ENCODE assay signal across 8 cellular contexts in genomic region chr11:57638811-57639320, GRCh38. TPM values are rescaled to one million over a fixed set of nuclear protein-coding genes. Genes with fewer than 3 reads are reported as not detected.
A peak's percentile ranks its signal among the peaks of the same experiment; 100 is the strongest.
DNase-seq lines count a peak whose midpoint lies in the region; TF ChIP-seq lines count a peak whose summit lies in the region.

No MANE protein-coding gene starts in this region.

- POLR2A ChIA-PET in SK-N-SH (lab: Yijun Ruan, JAX): interaction anchor here (3.0 kb wide), 1 partner anchor 71 kb away, joined by 24 read pairs; the partner anchor contains the start of gene UBE2L6

- H3K79me2 ChIP-seq in SK-N-SH (ENCODE audit: insufficient read depth): peaks cover 49% of the 10 kb centered on the region

- no peak for TF ChIP-seq CTCF in GM06990 (IDR thresholded peaks at IDR 0.05; ENCODE audit: insufficient read depth, low read length, poor library complexity, severe bottlenecking)
- TF ChIP-seq CTCF in SK-N-SH (IDR thresholded peaks at IDR 0.05): peak; percentile 18; the same call in 1 of the 2 replicates
- TF ChIP-seq CTCF in foreskin fibroblast (IDR thresholded peaks at IDR 0.05; ENCODE audit: low read depth, low read length): no peak
- no peak for TF ChIP-seq CTCF in progenitor cell of endocrine pancreas (IDR thresholded peaks at IDR 0.05; ENCODE audit: unreplicated experiment)

- peak overlapping the region; percentile 77 to 81 for H3K27ac ChIP-seq in SK-N-SH (ENCODE audit: low read depth in 2 of 2, low read length in 1 of 2)

- H3K36me3 ChIP-seq in GM06990 (ENCODE audit: control insufficient read depth, insufficient read depth, low read length) (no peaks in the 10 kb centered on the region), SK-N-SH (replicated peaks in 1 of 2; ENCODE audit: control insufficient read depth in 1 of 2, insufficient read depth in 2 of 2, low read length in 1 of 2) (peaks cover 0 to 3% of the 10 kb centered on the region in 2 experiments)

- no peaks in the 10 kb centered on the region for H3K9me2 ChIP-seq in SK-N-SH

- WGBS in SK-N-SH (ENCODE audit: low lambda C conversion rate): 0% methylated on average over 15 of the region's 19 CpGs

- H3K27me3 Mint-ChIP-seq in progenitor cell of endocrine pancreas: no peaks in the 10 kb centered on the region

- no peaks in the 10 kb centered on the region for H3K9me3 ChIP-seq in SK-N-SH

- DNase-seq in GM06990 (ENCODE audit: extremely low read depth, insufficient read length) (no peak), SK-N-SH (peak; percentile 56), foreskin fibroblast (peak in 1 of 2 donors; percentile 19), progenitor cell of endocrine pancreas (ENCODE audit: low spot score, unreplicated experiment) (no peak), NCI-H2196 (lab: John Stamatoyannopoulos, UW; ENCODE audit: unreplicated experiment) (no peak), KG1 (lab: John Stamatoyannopoulos, UW) (no peak), NK-92 (lab: John Stamatoyannopoulos, UW; ENCODE audit: unreplicated experiment) (no peak)
- DNase-seq in activated CD4-positive, alpha-beta T cell treated with anti-CD3 and anti-CD28 coated beads for 1 hour: no peak

- H3K27ac Mint-ChIP-seq in progenitor cell of endocrine pancreas: peak overlapping the region; percentile 98

- H3K4me3 Mint-ChIP-seq in progenitor cell of endocrine pancreas (ENCODE audit: low read depth): peak overlapping the region; percentile 98

- H3K36me3 Mint-ChIP-seq in progenitor cell of endocrine pancreas (ENCODE audit: insufficient read depth): peaks cover 12% of the 10 kb centered on the region

- peak overlapping the region; percentile 99 for H3K4me2 ChIP-seq in SK-N-SH

- peaks cover 5% of the 10 kb centered on the region for H3F3A ChIP-seq in SK-N-SH (replicated peaks; ENCODE audit: insufficient read depth)

- no peak for TF ChIP-seq EP300 in SK-N-SH (IDR thresholded peaks at IDR 0.05; ENCODE audit: borderline replicate concordance in 1 of 2, low read depth in 1 of 2, low read length in 1 of 2)

- peak overlapping the region; percentile 99; the same call in 1 of the 2 replicates for H2AFZ ChIP-seq in SK-N-SH (ENCODE audit: low read depth)

- H3K27me3 ChIP-seq in GM06990 (replicated peaks; ENCODE audit: control insufficient read depth, insufficient read depth, low read length) (peaks cover 3% of the 10 kb centered on the region), SK-N-SH (ENCODE audit: insufficient read depth) (no peaks in the 10 kb centered on the region)

- H3K4me3 ChIP-seq in GM06990 (replicated peaks; ENCODE audit: low read depth, low read length) (peak overlapping the region; percentile 60), SK-N-SH (ENCODE audit: low read depth in 2 of 2, low read length in 1 of 2) (peak overlapping the region; percentile 86 to 99), foreskin fibroblast (ENCODE audit: low read depth in 1 of 2, low read length in 2 of 2) (peak overlapping the region; percentile 94 to 100)

- H3K4me1 Mint-ChIP-seq in progenitor cell of endocrine pancreas (ENCODE audit: low read depth): peaks cover 40% of the 10 kb centered on the region

- CTCF ChIA-PET in SK-N-SH (lab: Yijun Ruan, JAX): interaction anchor here (0.7 to 17.7 kb wide), 9 partner anchors 10 to 181 kb away, joined by 3 to 326 read pairs (median 8); partner anchors contain the start of genes SERPING1, UBE2L6 and YPEL4

- peak overlapping the region; percentile 99 for H3K9ac ChIP-seq in SK-N-SH

- no peak for TF ChIP-seq RAD21 in SK-N-SH (IDR thresholded peaks at IDR 0.05; ENCODE audit: low read length)

- peaks cover 14 to 18% of the 10 kb centered on the region in 2 experiments; a peak in 3 of 4 replicates for H3K4me1 ChIP-seq in SK-N-SH (ENCODE audit: control insufficient read depth in 1 of 2, insufficient read depth in 2 of 2, low read depth in 1 of 2, low read length in 1 of 2)

- peaks cover 29% of the 10 kb centered on the region for H4K20me1 ChIP-seq in SK-N-SH (ENCODE audit: insufficient read depth)

- H3K9me3 Mint-ChIP-seq in progenitor cell of endocrine pancreas (ENCODE audit: low read depth): no peaks in the 10 kb centered on the region

TF ChIP-seq in SK-N-SH, 30 proteins besides CTCF, POLR2A, EP300 and RAD21:
- TF ChIP-seq REST (IDR thresholded peaks at IDR 0.05; ENCODE audit: low read depth, low read length): no peak
- TF ChIP-seq NFIC (IDR thresholded peaks at IDR 0.05; ENCODE audit: borderline replicate concordance): no peak
- 0 out of 2 replicates have a peak, but pooled peaks have one; percentile 6 for TF ChIP-seq MXI1 (IDR thresholded peaks at IDR 0.05; ENCODE audit: low read depth, low read length)
- TF ChIP-seq GATA2 (CRISPR knock-in tag; IDR thresholded peaks at IDR 0.05): no peak

RNA-seq across cellular contexts. Expression of gene YPEL4, which starts 10.8 kb away (rescaled TPM):
- polyA plus RNA-seq in SK-N-SH (2012; rRNA removed): 2.3 and 2.4 TPM in 2 replicates
- polyA plus RNA-seq in SK-N-SH (2012; cell fraction: cytosol; rRNA removed): 1.0 and 1.1 TPM in 2 replicates
- polyA plus RNA-seq in SK-N-SH (2012; cell fraction: nucleus; rRNA removed): 9.9 and 10.5 TPM in 2 replicates
- total RNA-seq in progenitor cell of endocrine pancreas: 0.22 TPM in 2 replicates

RNA-seq across cellular contexts. Expression of gene CLP1, which starts 18.7 kb away (rescaled TPM):
- polyA plus RNA-seq in SK-N-SH (2012; rRNA removed): 18.1 and 25.8 TPM in 2 replicates
- 20.0 and 22.9 TPM in 2 replicates for polyA plus RNA-seq in SK-N-SH (2012; cell fraction: cytosol; rRNA removed)
- polyA plus RNA-seq in SK-N-SH (2012; cell fraction: nucleus; rRNA removed): 14.7 and 19.9 TPM in 2 replicates
- total RNA-seq in progenitor cell of endocrine pancreas: 22.0 and 22.2 TPM in 2 replicates

RNA-seq across cellular contexts. Expression of gene ZDHHC5, which starts 29.0 kb away (rescaled TPM):
- 46.6 and 54.8 TPM in 2 replicates for polyA plus RNA-seq in SK-N-SH (2012; rRNA removed)
- 25.0 and 35.9 TPM in 2 replicates for polyA plus RNA-seq in SK-N-SH (2012; cell fraction: cytosol; rRNA removed)
- 40.9 and 62.8 TPM in 2 replicates for polyA plus RNA-seq in SK-N-SH (2012; cell fraction: nucleus; rRNA removed)
- total RNA-seq in progenitor cell of endocrine pancreas: 56.7 and 60.1 TPM in 2 replicates

RNA-seq across cellular contexts. Expression of gene SERPING1, which starts 41.4 kb away (rescaled TPM):
- 1.9 and 4.5 TPM in 2 replicates for polyA plus RNA-seq in SK-N-SH (2012; rRNA removed)
- 2.7 and 3.4 TPM in 2 replicates for polyA plus RNA-seq in SK-N-SH (2012; cell fraction: cytosol; rRNA removed)
- 2.3 and 3.0 TPM in 2 replicates for polyA plus RNA-seq in SK-N-SH (2012; cell fraction: nucleus; rRNA removed)
- total RNA-seq in progenitor cell of endocrine pancreas: 190 and 196 TPM in 2 replicates
